ENCODE assay signal across 8 cellular contexts in genomic region chr17:76556759-76557367, GRCh38. TPM values are rescaled to one million over a fixed set of nuclear protein-coding genes. Genes with fewer than 3 reads are reported as not detected.
DNase-seq lines count a peak whose midpoint lies in the region; ATAC-seq and TF ChIP-seq lines count a peak whose summit lies in the region.

No MANE protein-coding gene starts in this region.

- H3K36me3 Mint-ChIP-seq in dendritic cell treated with granulocyte-macrophage colony-stimulating factor and Interleukin-4, amounts not matched to agents 40 ng/mL and 50 ng/mL, for 4 days (ENCODE audit: low read depth), result peaks cover 33% of the 10 kb centered on the region

- H3K27ac ChIP-seq in mesodermal cell (ENCODE audit: low read depth, low read length, severe bottlenecking), result peak overlapping the region; percentile 52
- peak overlapping the region; percentile 85 for H3K27ac ChIP-seq in urinary bladder (ENCODE audit: low read depth)

- peak overlapping the region; percentile 99 for H3K27ac Mint-ChIP-seq in dendritic cell treated with granulocyte-macrophage colony-stimulating factor and Interleukin-4, amounts not matched to agents 40 ng/mL and 50 ng/mL, for 4 days

- H3K27me3 Mint-ChIP-seq in dendritic cell treated with granulocyte-macrophage colony-stimulating factor and Interleukin-4, amounts not matched to agents 40 ng/mL and 50 ng/mL, for 4 days, result no peaks in the 10 kb centered on the region

- H3K4me3 ChIP-seq in mesodermal cell (ENCODE audit: extremely low read depth, insufficient read depth, low read length, poor library complexity, severe bottlenecking), result peak overlapping the region; percentile 85
- peak overlapping the region; percentile 66 for H3K4me3 ChIP-seq in urinary bladder (ENCODE audit: low read depth, low read length)

- DNase-seq in DMS 273 (lab: John Stamatoyannopoulos, UW; ENCODE audit: unreplicated experiment) (peak; percentile 58), DMS 273 treated with DMSO at 0.1 percent for 48 hours (lab: John Stamatoyannopoulos, UW) (no peak), superior temporal gyrus (ENCODE audit: extremely low spot score) (no peak)

- 37 to 51% methylated on average over 23 to 31 of the region's 31 CpGs for WGBS in mesodermal cell (ENCODE audit: insufficient coverage in 2 of 2), 2 experiments
- 41% methylated on average over 31 of the region's 31 CpGs for WGBS in urinary bladder

- intact Hi-C loops in dendritic cell treated with granulocyte-macrophage colony-stimulating factor and Interleukin-4, amounts not matched to agents 40 ng/mL and 50 ng/mL, for 4 days (cut with micrococcal nuclease), result no loop called here

- H3K36me3 ChIP-seq in mesodermal cell (ENCODE audit: control insufficient read depth, insufficient read depth, low read length), result peaks cover 31% of the 10 kb centered on the region
- no peaks in the 10 kb centered on the region for H3K36me3 ChIP-seq in urinary bladder (ENCODE audit: insufficient read depth)

- H3K9me3 ChIP-seq in mesodermal cell (ENCODE audit: control insufficient read depth, low read length), result no peaks in the 10 kb centered on the region

- peak; percentile 23 for ATAC-seq in HG03045 (IDR thresholded peaks at IDR 0.05; ENCODE audit: unreplicated experiment)
- peak; percentile 23 for ATAC-seq in SK-N-SH treated with all-trans-retinoic acid at 6 μM for 48 hours

- peak overlapping the region; percentile 96 for H3K4me3 Mint-ChIP-seq in dendritic cell treated with granulocyte-macrophage colony-stimulating factor and Interleukin-4, amounts not matched to agents 40 ng/mL and 50 ng/mL, for 4 days

- H3K9me3 Mint-ChIP-seq in dendritic cell treated with granulocyte-macrophage colony-stimulating factor and Interleukin-4, amounts not matched to agents 40 ng/mL and 50 ng/mL, for 4 days, result no peaks in the 10 kb centered on the region

- peaks cover 47% of the 10 kb centered on the region for H3K4me1 Mint-ChIP-seq in dendritic cell treated with granulocyte-macrophage colony-stimulating factor and Interleukin-4, amounts not matched to agents 40 ng/mL and 50 ng/mL, for 4 days (ENCODE audit: low read depth)

- H3K4me1 ChIP-seq in mesodermal cell (ENCODE audit: control insufficient read depth, insufficient read depth, low read length, poor library complexity, severe bottlenecking) (peaks cover 24% of the 10 kb centered on the region), urinary bladder (ENCODE audit: insufficient read depth) (no peaks in the 10 kb centered on the region)

TF ChIP-seq in SK-N-SH treated with all-trans-retinoic acid at 6 μM for 48 hours, 23 proteins besides CTCF, POLR2A, EP300 and RAD21 (continues in another document):
- TF ChIP-seq CREB5 (CRISPR knock-in tag; IDR thresholded peaks at IDR 0.05; ENCODE audit: low read depth) (no peak), BACH2 (CRISPR knock-in tag; IDR thresholded peaks at IDR 0.05; ENCODE audit: borderline replicate concordance) (no peak), ESRRG (CRISPR knock-in tag; IDR thresholded peaks at IDR 0.05) (no peak), RARB (CRISPR knock-in tag; IDR thresholded peaks at IDR 0.05) (no peak), ZNF70 (CRISPR knock-in tag; IDR thresholded peaks at IDR 0.05) (no peak), TOX (CRISPR knock-in tag; IDR thresholded peaks at IDR 0.05; ENCODE audit: borderline replicate concordance) (no peak), PATZ1 (CRISPR knock-in tag; IDR thresholded peaks at IDR 0.05; ENCODE audit: borderline replicate concordance) (no peak), ZNF8 (CRISPR knock-in tag; IDR thresholded peaks at IDR 0.05) (no peak), CSDC2 (CRISPR knock-in tag; IDR thresholded peaks at IDR 0.05) (no peak), CSRNP3 (CRISPR knock-in tag; IDR thresholded peaks at IDR 0.05) (no peak), PPARA (CRISPR knock-in tag; IDR thresholded peaks at IDR 0.05; ENCODE audit: borderline replicate concordance) (no peak), ZFP3 (CRISPR knock-in tag; IDR thresholded peaks at IDR 0.05) (no peak; the same call in 1 of the 2 replicates), ZNF565 (CRISPR knock-in tag; conservative IDR thresholded peaks at IDR 0.05; ENCODE audit: low read depth) (no peak), OSR1 (CRISPR knock-in tag; IDR thresholded peaks at IDR 0.05) (no peak), ZC3H10 (CRISPR knock-in tag; IDR thresholded peaks at IDR 0.05) (no peak), TCF4 (CRISPR knock-in tag; IDR thresholded peaks at IDR 0.05; ENCODE audit: borderline replicate concordance) (no peak), TSHZ2 (CRISPR knock-in tag; IDR thresholded peaks at IDR 0.05) (no peak)

RNA-seq across cellular contexts. Expression of gene PRCD, which starts 17.0 kb away (rescaled TPM):
- 5.8 TPM for polyA plus RNA-seq in mesodermal cell (2013, experiment 1 of 2)
- 9.9 TPM for polyA plus RNA-seq in mesodermal cell (2013, experiment 2 of 2)
- total RNA-seq in urinary bladder, result 7.1 TPM
- 10.6 TPM for polyA plus RNA-seq in urinary bladder

RNA-seq across cellular contexts. Expression of gene CYGB, which starts 19.4 kb away (rescaled TPM):
- polyA plus RNA-seq in mesodermal cell (2013, experiment 1 of 2), result 18.2 TPM
- polyA plus RNA-seq in mesodermal cell (2013, experiment 2 of 2), result 19.4 TPM
- total RNA-seq in urinary bladder, result 14.4 TPM
- polyA plus RNA-seq in urinary bladder, result 68.7 TPM

RNA-seq across cellular contexts. Expression of gene ST6GALNAC2, which starts 28.8 kb away (rescaled TPM):
- 0.52 TPM for polyA plus RNA-seq in mesodermal cell (2013, experiment 1 of 2)
- polyA plus RNA-seq in mesodermal cell (2013, experiment 2 of 2), result 0.25 TPM
- total RNA-seq in urinary bladder, result 10.3 TPM
- 7.6 TPM for polyA plus RNA-seq in urinary bladder

RNA-seq across cellular contexts. Expression of gene RHBDF2, which starts 55.6 kb away (rescaled TPM):
- polyA plus RNA-seq in mesodermal cell (2013, experiment 1 of 2), result 9.0 TPM
- polyA plus RNA-seq in mesodermal cell (2013, experiment 2 of 2), result 8.2 TPM
- total RNA-seq in urinary bladder, result 4.2 TPM
- polyA plus RNA-seq in urinary bladder, result 17.2 TPM
